ENCODE assay signal across 9 cellular contexts in genomic region chr1:78003070-78003751, GRCh38. TPM values are rescaled to one million over a fixed set of nuclear protein-coding genes. Genes with fewer than 3 reads are reported as not detected.
DNase-seq lines count a peak whose midpoint lies in the region; ATAC-seq, FAIRE-seq and TF ChIP-seq lines count a peak whose summit lies in the region.
"Had no signal": no experiment of that assay in that cellular context is flagged by ENCODE, and none has a peak within 500 bp of the region (broad histone marks: within the 10 kb centered on the region; RNA-seq: fewer than 3 reads in every experiment).

No MANE protein-coding gene starts in this region.

- TF ChIP-seq CTCF in heart left ventricle (IDR thresholded peaks at IDR 0.05) = no peak
- no peak for TF ChIP-seq CTCF in left lung (IDR thresholded peaks at IDR 0.05)
- no peak for TF ChIP-seq CTCF in uterus (IDR thresholded peaks at IDR 0.05)

- ATAC-seq in heart left ventricle (no peak), left ventricle myocardium superior (no peak), left lung (no peak), HG03432 (IDR thresholded peaks at IDR 0.05; ENCODE audit: unreplicated experiment) (no peak)

- H3K27me3 ChIP-seq in heart left ventricle (no peaks in the 10 kb centered on the region), left lung (no peaks in the 10 kb centered on the region), uterus (no peaks in the 10 kb centered on the region)

- H3K9me3 ChIP-seq in heart left ventricle (no peaks in the 10 kb centered on the region), left lung (no peaks in the 10 kb centered on the region), uterus (no peaks in the 10 kb centered on the region)

- no peak overlapping the region for H3K4me3 Mint-ChIP-seq in activated naive CD8-positive, alpha-beta T cell treated with anti-CD3 and anti-CD28 coated beads for 36 hours

- peaks cover 0 to 39% (median 13%) of the 10 kb centered on the region in 12 donors for H3K4me1 ChIP-seq in heart left ventricle
- peaks cover 0 to 32% of the 10 kb centered on the region in 2 donors for H3K4me1 ChIP-seq in left lung
- peaks cover 0 to 8% of the 10 kb centered on the region in 2 donors for H3K4me1 ChIP-seq in uterus

- 28 to 35% (median 31%) methylated on average over 3 of the region's 3 CpGs for WGBS in heart left ventricle, 4 donors

- peaks cover 4% of the 10 kb centered on the region for H3K27me3 Mint-ChIP-seq in activated naive CD8-positive, alpha-beta T cell treated with anti-CD3 and anti-CD28 coated beads for 36 hours

- no peak for TF ChIP-seq POLR2A in heart left ventricle (IDR thresholded peaks at IDR 0.05)
- TF ChIP-seq POLR2A in uterus (IDR thresholded peaks at IDR 0.05) = no peak

- no peak for FAIRE-seq in RCC 7860 (lab: Jason Lieb, UNC)

- peaks cover 26% of the 10 kb centered on the region for H3K4me1 Mint-ChIP-seq in activated naive CD8-positive, alpha-beta T cell treated with anti-CD3 and anti-CD28 coated beads for 36 hours

- no peak for DNase-seq in heart left ventricle
- no peak for DNase-seq in left ventricle myocardium superior
- no peak for DNase-seq in activated naive CD8-positive, alpha-beta T cell treated with anti-CD3 and anti-CD28 coated beads for 36 hours
- DNase-seq in left lung = no peak
- DNase-seq in uterus = no peak
- DNase-seq in RCC 7860 (ENCODE audit: low spot score) = no peak
- DNase-seq in NCI-H2081 (lab: John Stamatoyannopoulos, UW) = no peak
- DNase-seq: retina had no signal

- H3K4me3 ChIP-seq in heart left ventricle (peak overlapping the region in 8 of 12 donors; percentile 56 to 73 (median 66)), left lung (peak overlapping the region in 1 of 2 donors; percentile 4), uterus (no peak overlapping the region)

- H3K9me3 Mint-ChIP-seq in activated naive CD8-positive, alpha-beta T cell treated with anti-CD3 and anti-CD28 coated beads for 36 hours = peaks cover 2% of the 10 kb centered on the region

- intact Hi-C loops in heart left ventricle (cut with DNase I) (loop anchor here in 1 of 10 donors (10.0 kb wide), 1 partner anchor 112 kb away; no protein-coding TSS in a partner anchor), left ventricle myocardium superior (cut with micrococcal nuclease) (no loop called here), left lung (cut with DNase I) (no loop called here), uterus (cut with DNase I; ENCODE audit: low total_unique reads) (no loop called here)

- H3K27ac ChIP-seq in heart left ventricle (peak overlapping the region; percentile 89 to 96 (median 92)), left lung (peak overlapping the region; percentile 85 to 97), uterus (peak overlapping the region; percentile 87 to 98)

- no peaks in the 10 kb centered on the region for H3K36me3 ChIP-seq in heart left ventricle
- no peaks in the 10 kb centered on the region for H3K36me3 ChIP-seq in left lung
- no peaks in the 10 kb centered on the region for H3K36me3 ChIP-seq in uterus

- H3K27ac Mint-ChIP-seq in activated naive CD8-positive, alpha-beta T cell treated with anti-CD3 and anti-CD28 coated beads for 36 hours = peak overlapping the region; percentile 45

- peaks cover 4% of the 10 kb centered on the region for H3K36me3 Mint-ChIP-seq in activated naive CD8-positive, alpha-beta T cell treated with anti-CD3 and anti-CD28 coated beads for 36 hours

RNA-seq across cellular contexts. Expression of gene DNAJB4, which starts 1.5 kb away (rescaled TPM):
- total RNA-seq in heart left ventricle (100 to 1,000 TPM in 4 of 9 donors, 10 to 100 TPM in 5; 56.7 to 190 (median 95.9) TPM), left ventricle myocardium superior (99.4 TPM), left lung (10 to 100 TPM; 29.8 to 45.6 TPM), uterus (10 to 100 TPM; 38.0 to 70.9 (median 59.1) TPM)
- polyA plus RNA-seq in heart left ventricle = 100 to 1,000 TPM in 1 of 2 donors, 10 to 100 TPM in 1; 35.2 to 162 TPM
- total RNA-seq in activated naive CD8-positive, alpha-beta T cell treated with anti-CD3 and anti-CD28 coated beads for 36 hours = 1 to 10 TPM; 7.0 to 8.4 TPM

RNA-seq across cellular contexts. Expression of gene FUBP1, which starts 24.3 kb away (rescaled TPM):
- 10 to 100 TPM; 40.5 to 78.9 (median 64.3) TPM for total RNA-seq in heart left ventricle
- 10 to 100 TPM; 27.0 to 50.1 TPM for polyA plus RNA-seq in heart left ventricle
- 50.7 TPM for total RNA-seq in left ventricle myocardium superior
- total RNA-seq in activated naive CD8-positive, alpha-beta T cell treated with anti-CD3 and anti-CD28 coated beads for 36 hours = 100 to 1,000 TPM; 242 to 255 TPM
- 10 to 100 TPM; 95.4 to 97.4 TPM for total RNA-seq in left lung
- 100 to 1,000 TPM in 2 of 4 donors, 10 to 100 TPM in 2; 40.6 to 300 (median 116) TPM for total RNA-seq in uterus

RNA-seq across cellular contexts. Expression of gene GIPC2, which starts 42.6 kb away (rescaled TPM):
- total RNA-seq in heart left ventricle = 1 to 10 TPM in 8 of 9 donors, under 1 TPM in 1; 0.99 to 4.0 (median 2.8) TPM
- polyA plus RNA-seq in heart left ventricle = 1 to 10 TPM; 1.3 to 2.5 TPM
- total RNA-seq in left ventricle myocardium superior = 4.9 TPM
- total RNA-seq in activated naive CD8-positive, alpha-beta T cell treated with anti-CD3 and anti-CD28 coated beads for 36 hours = under 1 TPM; 0.14 to 0.20 TPM
- 1 to 10 TPM; 1.2 to 2.2 TPM for total RNA-seq in left lung
- 1 to 10 TPM; 3.6 to 8.2 (median 5.8) TPM for total RNA-seq in uterus

Comparison
In these comparisons a context has a peak if more than half of its experiments do, and no peak if none do; other contexts are left out.
1. H3K4me3 ChIP-seq: peak in heart left ventricle (8 of 12); none in uterus (0 of 2).
2. Peak in every context shown above with its lines, with median percentiles within 50 percentile points of each other: H3K27ac ChIP-seq.